21 cellular contexts compared by ENCODE assay signal in genomic region chr10:131354380-131354779, GRCh38. TPM values are rescaled to one million over a fixed set of nuclear protein-coding genes. Genes with fewer than 3 reads are reported as not detected.
A peak's percentile ranks its signal among the peaks of the same experiment; 100 is the strongest.
DNase-seq lines count a peak whose midpoint lies in the region; ATAC-seq, FAIRE-seq and TF ChIP-seq lines count a peak whose summit lies in the region.
"Had no signal": no experiment of that assay in that cellular context is flagged by ENCODE, and none has a peak within 500 bp of the region (broad histone marks: within the 10 kb centered on the region; RNA-seq: fewer than 3 reads in every experiment).

No MANE protein-coding gene starts in this region.

- no peak for TF ChIP-seq POLR2A in A549 (IDR thresholded peaks at IDR 0.05; ENCODE audit: low read length)
- no peak for TF ChIP-seq POLR2A in HCT116 (IDR thresholded peaks at IDR 0.05; ENCODE audit: borderline replicate concordance, extremely low read depth, insufficient read depth, insufficient read length)

- H4K20me1 ChIP-seq in HCT116 (ENCODE audit: insufficient read depth), result no peaks in the 10 kb centered on the region

- 49% methylated on average over 9 of the region's 9 CpGs for WGBS in A549 (ENCODE audit: missing lambda C conversion rate)

- no peak overlapping the region for H3K4me3 ChIP-seq in A549
- H3K4me3 ChIP-seq in HCT116 (replicated peaks in 1 of 2; ENCODE audit: low read depth in 1 of 2, low read length in 2 of 2), result no peak overlapping the region
- H3K4me3 ChIP-seq: left lung, spleen had no signal

- H3K4me2 ChIP-seq in A549 (no peak overlapping the region), HCT116 (ENCODE audit: low read length) (no peak overlapping the region)
- H3K4me2 ChIP-seq: KMS-11 had no signal

- BruUV-seq in HCT116 (replicated peaks; lab: Mats Ljungman, UMichigan), result no TSS peak

- intact Hi-C loops in HCT116 (cut with micrococcal nuclease), result no loop called here

- H3K9ac ChIP-seq in HCT116 (ENCODE audit: low read length), result no peak overlapping the region
- H3K9ac ChIP-seq: KMS-11 had no signal

- no peaks in the 10 kb centered on the region for H3K27me3 ChIP-seq in HCT116 (ENCODE audit: insufficient read depth, low read length)

- DNase-seq in A549 (ENCODE audit: low read depth in 1 of 2, low spot score in 1 of 2) (no peak), HCT116 (ENCODE audit: low read depth, low spot score) (no peak), RKO (ENCODE audit: low spot score) (peak; percentile 5), iPS-NIHi7 (ENCODE audit: extremely low spot score) (peak; percentile 31), frontal cortex (ENCODE audit: low spot score in 2 of 2) (no peak), NCI-H345 (lab: John Stamatoyannopoulos, UW) (no peak)
- no peak for DNase-seq in activated CD8-positive, alpha-beta memory T cell treated with anti-CD3 and anti-CD28 coated beads, Interleukin-2, amount 50 U/mL, for 4 hours
- DNase-seq: activated CD4-positive, alpha-beta T cell treated with anti-CD3 and anti-CD28 coated beads for 1 hour; COR-L47; HCEC 1CT; left lung; NCI-H1694; NCI-H510A; spleen; stimulated activated naive CD8-positive, alpha-beta T cell treated with anti-CD3 and anti-CD28 coated beads, Interleukin-15, Interleukin-2, amounts not matched to agents 100 U/mL and 50 U/mL, for 24 hours had no signal

- H2AFZ ChIP-seq in HCT116 (ENCODE audit: low read depth, low read length, poor library complexity, severe bottlenecking), result no peak overlapping the region

- H3K4me1 ChIP-seq in A549 (no peaks in the 10 kb centered on the region), HCT116 (ENCODE audit: control insufficient read depth in 1 of 2, insufficient read depth in 2 of 2, low read length in 2 of 2) (no peaks in the 10 kb centered on the region)
- H3K4me1 ChIP-seq: left lung, spleen had no signal

- H3K27ac ChIP-seq in A549 (no peak overlapping the region), HCT116 (ENCODE audit: low read depth, low read length) (no peak overlapping the region)
- H3K27ac ChIP-seq: KMS-11, left lung, spleen had no signal

- CTCF ChIA-PET in A549 (lab: Yijun Ruan, JAX) (no interaction called here), HCT116 (lab: Charles Lee) (no interaction called here)

- TF ChIP-seq RAD21 in A549 (conservative IDR thresholded peaks at IDR 0.05 in 1 of 2, IDR thresholded peaks at IDR 0.05 in 1 of 2) (no peak), HCT116 (IDR thresholded peaks at IDR 0.05; ENCODE audit: low read depth) (no peak)

- no peaks in the 10 kb centered on the region for H3K36me3 ChIP-seq in HCT116 (ENCODE audit: control insufficient read depth in 1 of 2, insufficient read depth in 2 of 2, low read length in 2 of 2)
- H3K36me3 ChIP-seq: left lung, spleen had no signal

- ATAC-seq in A549 (no peak), HCT116 (no peak), HG02588 (IDR thresholded peaks at IDR 0.05; ENCODE audit: unreplicated experiment) (no peak)
- ATAC-seq: activated naive CD4-positive, alpha-beta T cell treated with anti-CD3 and anti-CD28 coated beads, Interleukin-2, amount 50 U/mL, for 72 hours; left lung; stimulated activated naive CD8-positive, alpha-beta T cell treated with anti-CD3 and anti-CD28 coated beads, Interleukin-15, Interleukin-2, amounts not matched to agents 100 U/mL and 50 U/mL, for 24 hours had no signal

- POLR2A ChIA-PET in A549 (lab: Yijun Ruan, JAX) (no interaction called here), HCT116 (lab: Charles Lee) (no interaction called here)

- no peak for TF ChIP-seq CTCF in A549 (IDR thresholded peaks at IDR 0.05)
- no peak for TF ChIP-seq CTCF in HCT116 (IDR thresholded peaks at IDR 0.05 in 2 of 3, conservative IDR thresholded peaks at IDR 0.05 in 1 of 3; ENCODE audit: borderline replicate concordance in 1 of 3, insufficient read depth in 1 of 3, low read depth in 2 of 3, low read length in 2 of 3)

- RAD21 ChIA-PET in HCT116 (lab: Charles Lee; ENCODE audit: low non-redundant PET in 1 of 2, low total read pairs in 2 of 2, uncharacterized antibody in 2 of 2, unreplicated experiment in 2 of 2), result no interaction called here

- FAIRE-seq in A549 (lab: Jason Lieb, UNC) (no peak), frontal cortex (lab: Jason Lieb, UNC) (no peak)
- FAIRE-seq: RCC 7860 had no signal

- TF ChIP-seq EP300 in A549 (IDR thresholded peaks at IDR 0.05), result no peak

- no peaks in the 10 kb centered on the region for H3K9me2 ChIP-seq in HCT116 (ENCODE audit: insufficient read depth)

- H3K9me3 ChIP-seq in A549 (no peaks in the 10 kb centered on the region), HCT116 (ENCODE audit: control insufficient read depth in 1 of 2, insufficient read depth in 1 of 2, low read depth in 1 of 2, low read length in 2 of 2) (no peaks in the 10 kb centered on the region)
- H3K9me3 ChIP-seq: left lung had no signal

- no peaks in the 10 kb centered on the region for H3K79me2 ChIP-seq in HCT116 (ENCODE audit: insufficient read depth, low read length)

TF ChIP-seq in A549, 52 proteins besides CTCF, POLR2A, EP300 and RAD21:
- TF ChIP-seq RCOR1 (IDR thresholded peaks at IDR 0.05; ENCODE audit: low read depth, low read length) (no peak), CEBPB (IDR thresholded peaks at IDR 0.05) (no peak), REST (IDR thresholded peaks at IDR 0.05) (peak; percentile 92), EHMT2 (IDR thresholded peaks at IDR 0.05; ENCODE audit: low read depth) (peak; percentile 36; the same call in 1 of the 2 replicates), NFE2L2 (conservative IDR thresholded peaks at IDR 0.05; ENCODE audit: low read length) (no peak)
TF ChIP-seq in A549: peak in this region for 2.

TF ChIP-seq in HCT116, 20 proteins besides CTCF, POLR2A, EP300 and RAD21:
- no peak for TF ChIP-seq EZH2phosphoT487 (IDR thresholded peaks at IDR 0.05; ENCODE audit: borderline replicate concordance)
- TF ChIP-seq POLR2AphosphoS5 (IDR thresholded peaks at IDR 0.05; ENCODE audit: low read depth, low read length), result no peak
- no peak for TF ChIP-seq EGR1 (IDR thresholded peaks at IDR 0.05; ENCODE audit: low read depth)
- TF ChIP-seq REST (IDR thresholded peaks at IDR 0.05; ENCODE audit: low read depth), result peak; percentile 70
- no peak for TF ChIP-seq SP1 (IDR thresholded peaks at IDR 0.05; ENCODE audit: low read depth)

RNA-seq across cellular contexts. Expression of gene TCERG1L, which starts 42.9 kb away (rescaled TPM):
- polyA plus RNA-seq in A549 (2011; rRNA removed), result not detected in 2 replicates
- polyA plus RNA-seq in A549 (2012; cell fraction: cytosol; rRNA removed), result not detected in 2 replicates
- polyA plus RNA-seq in A549 (2012; cell fraction: nucleus; rRNA removed), result not detected in 2 replicates
- not detected in 3 replicates for polyA plus RNA-seq in A549 (2017; fragmentation: RNase III; extraction: RNeasy Plus Mini Kit Qiagen cat#74134 plus additional on column Dnase treatment)
- polyA minus RNA-seq in A549 (2011; rRNA and poly(A)+ RNA removed), result not detected in 2 replicates
- total RNA-seq in HCT116 (2021; ENCODE audit: unreplicated experiment), result not detected
- not detected in 2 replicates for polyA plus RNA-seq in HCT116 (2012)
- total RNA-seq in frontal cortex, result 2.0 TPM
- total RNA-seq: left lung; posterior vena cava; T-helper 1 cell treated with Interleukin-12 subunit alpha and Interleukin-12 subunit beta and Interleukin-4 antibody, amounts not matched to agents 30 ng/mL and 1 ng/mL, for 36 hours had no signal

Comparison
In these comparisons a context has a peak if more than half of its experiments do, and no peak if none do; other contexts are left out.
1. DNase-seq: peak in RKO (single experiment) and iPS-NIHi7 (single experiment); none in A549 (0 of 2), HCT116 (single experiment), frontal cortex (0 of 2), NCI-H345 (single experiment) and activated CD8-positive, alpha-beta memory T cell treated with anti-CD3 and anti-CD28 coated beads, Interleukin-2, amount 50 U/mL, for 4 hours (single experiment).
2. Of the 6 proteins assayed by ChIP-seq in both A549 and HCT116: peak only in A549: none; only in HCT116: none; in both: REST; in neither: 5.